Comparison of ENCODE assay signal across 9 cellular contexts in the genomic region with DNA sequence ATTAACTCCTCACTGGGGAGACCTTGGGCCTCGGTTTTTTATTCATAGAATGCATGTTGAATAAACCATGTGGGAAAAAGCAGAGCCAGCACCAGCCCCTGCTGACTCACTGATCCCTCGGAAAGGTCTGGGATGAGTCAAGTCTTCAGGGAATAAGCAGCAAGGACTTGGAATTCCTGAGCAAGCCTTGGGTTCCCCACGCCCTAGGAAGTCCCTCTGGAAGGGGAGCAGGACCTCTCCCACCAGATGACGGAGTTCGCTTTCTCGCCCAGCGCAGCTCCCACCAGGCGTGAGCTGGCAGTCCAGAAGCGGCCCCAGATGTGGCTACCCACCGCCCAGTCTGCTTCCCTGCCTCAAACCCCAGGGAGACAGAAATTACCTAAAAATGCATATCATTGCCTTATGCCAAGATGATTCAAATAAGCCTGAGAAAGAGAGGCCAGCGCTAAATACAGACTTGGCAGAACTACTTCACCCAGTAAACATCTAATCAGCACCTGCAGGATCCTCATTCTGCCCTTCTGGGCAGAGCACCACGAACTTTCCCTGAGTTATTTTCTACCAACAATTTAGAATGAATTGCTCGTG. TPM values are rescaled to one million over a fixed set of nuclear protein-coding genes. Genes with fewer than 3 reads are reported as not detected.
DNase-seq lines count a peak whose midpoint lies in the region; ATAC-seq, FAIRE-seq and TF ChIP-seq lines count a peak whose summit lies in the region.
"Had no signal": no experiment of that assay in that cellular context is flagged by ENCODE, and none has a peak within 500 bp of the region (broad histone marks: within the 10 kb centered on the region; RNA-seq: fewer than 3 reads in every experiment).

No MANE protein-coding gene starts in this region.

- no peak for FAIRE-seq in pancreas (lab: Jason Lieb, UNC)

- in situ Hi-C loops in Caki2 (cut with HindIII; ENCODE audit: low pct_unique_long_range_greater_than_20kb, low sequenced_read_pairs) = no loop called here

- H3K36me3 ChIP-seq in SJCRH30 (no peaks in the 10 kb centered on the region), pancreas (no peaks in the 10 kb centered on the region)

- TF ChIP-seq CTCF in HFF-Myc (IDR thresholded peaks at IDR 0.05; ENCODE audit: low read depth, low read length, missing control alignments) (no peak), epithelial cell of proximal tubule (conservative IDR thresholded peaks at IDR 0.05; ENCODE audit: low read depth, low read length) (no peak), pancreas (IDR thresholded peaks at IDR 0.05) (no peak)

- 58 to 64% methylated on average over 13 of the region's 13 CpGs for WGBS in pancreas, 2 donors

- DNase-seq in Caki2 (ENCODE audit: low read depth) (peak; percentile 82), HFF-Myc (ENCODE audit: extremely low read depth, low read depth) (peak; percentile 98), SJCRH30 (peak; percentile 81 to 83), epithelial cell of proximal tubule (ENCODE audit: low read depth) (peak; percentile 95), pancreas (peak in 4 of 6 donors; percentile 39 to 64 (median 42)), OCI-M2 (lab: John Stamatoyannopoulos, UW; ENCODE audit: unreplicated experiment) (no peak), epidermal melanocyte (ENCODE audit: insufficient read length, low spot score) (no peak), NCI-H510A treated with DMSO at 0.1 percent for 48 hours (lab: John Stamatoyannopoulos, UW) (no peak)

- intact Hi-C loops in pancreas (cut with DNase I) = no loop called here

- peaks cover 35% of the 10 kb centered on the region for H3K4me1 ChIP-seq in SJCRH30
- peaks cover 0 to 24% (median 7%) of the 10 kb centered on the region in 3 donors for H3K4me1 ChIP-seq in pancreas

- H3K9me3 ChIP-seq in SJCRH30 (replicated peaks) (no peaks in the 10 kb centered on the region), pancreas (no peaks in the 10 kb centered on the region)
- H3K9me3 ChIP-seq: neutrophil had no signal

- ATAC-seq in pancreas = peak; percentile 57 to 80 (median 63)

- H3K27me3 ChIP-seq in SJCRH30 = no peaks in the 10 kb centered on the region
- H3K27me3 ChIP-seq in pancreas = no peaks in the 10 kb centered on the region

- H3K4me3 ChIP-seq in HFF-Myc (replicated peaks; ENCODE audit: low read depth, low read length) (0 out of 2 replicates have a peak overlapping the region, but pooled peaks have one; percentile 11), SJCRH30 (peak overlapping the region; percentile 11), epithelial cell of proximal tubule (ENCODE audit: low read depth, low read length) (peak overlapping the region; percentile 10), pancreas (no peak overlapping the region)

- H3K27ac ChIP-seq in SJCRH30 = peak overlapping the region; percentile 89
- H3K27ac ChIP-seq in pancreas = peak overlapping the region; percentile 64 to 88 (median 76)
- H3K27ac ChIP-seq: neutrophil had no signal

RNA-seq across cellular contexts. Expression of gene BTD, which starts 45.5 kb away (rescaled TPM):
- 2.5 and 6.4 TPM in 2 replicates for total RNA-seq in Caki2 (2014; rRNA removed; shearing (Covaris generic); ENCODE audit: low replicate concordance)
- total RNA-seq in SJCRH30 (2014; rRNA removed; shearing (Covaris generic)) = 6.6 and 8.0 TPM in 2 replicates
- total RNA-seq in epithelial cell of proximal tubule = 12.1 and 16.0 TPM in 2 replicates
- 10 to 100 TPM; 14.2 to 22.0 (median 16.7) TPM for total RNA-seq in pancreas
- polyA plus RNA-seq in pancreas = 10 to 100 TPM in 1 of 2 donors, 1 to 10 TPM in 1; 6.2 to 16.5 TPM

RNA-seq across cellular contexts. Expression of gene HACL1, which starts 45.6 kb away (rescaled TPM):
- 7.9 and 10.9 TPM in 2 replicates for total RNA-seq in Caki2 (2014; rRNA removed; shearing (Covaris generic); ENCODE audit: low replicate concordance)
- 23.0 and 25.0 TPM in 2 replicates for total RNA-seq in SJCRH30 (2014; rRNA removed; shearing (Covaris generic))
- total RNA-seq in epithelial cell of proximal tubule (17.9 and 22.1 TPM in 2 replicates), pancreas (10 to 100 TPM; 10.2 to 18.8 (median 12.8) TPM)
- polyA plus RNA-seq in pancreas = 10 to 100 TPM in 1 of 2 donors, 1 to 10 TPM in 1; 6.5 to 11.5 TPM

Comparison
In these comparisons a context has a peak if more than half of its experiments do, and no peak if none do; other contexts are left out.
1. DNase-seq: peak in Caki2 (single experiment), HFF-Myc (single experiment), SJCRH30 (2 of 2), epithelial cell of proximal tubule (single experiment) and pancreas (4 of 6); none in OCI-M2 (single experiment), epidermal melanocyte (single experiment) and NCI-H510A treated with DMSO at 0.1 percent for 48 hours (single experiment).
2. H3K4me3 ChIP-seq: peak in HFF-Myc (single experiment), SJCRH30 (single experiment) and epithelial cell of proximal tubule (single experiment); none in pancreas (0 of 4).